Comparison of ENCODE assay signal across 8 cellular contexts in genomic region chr19:51398096-51398704, GRCh38. TPM values are rescaled to one million over a fixed set of nuclear protein-coding genes. Genes with fewer than 3 reads are reported as not detected.
DNase-seq lines count a peak whose midpoint lies in the region; ATAC-seq, FAIRE-seq and TF ChIP-seq lines count a peak whose summit lies in the region.

No MANE protein-coding gene starts in this region.

- intact Hi-C loops in GM12878 (cut with micrococcal nuclease; ENCODE audit: unreplicated experiment) (loop anchor here (1.0 kb wide), 1 partner anchor 59 kb away; no protein-coding TSS in a partner anchor), prostate gland (cut with DNase I) (no loop called here), gastrocnemius medialis (cut with DNase I; ENCODE audit: low total_unique reads) (no loop called here)

- peaks cover 14% of the 10 kb centered on the region for H3K4me1 ChIP-seq in GM12878 (ENCODE audit: control insufficient read depth, insufficient read depth, low read length)
- H3K4me1 ChIP-seq in mesodermal cell (ENCODE audit: control insufficient read depth, insufficient read depth, low read length, poor library complexity, severe bottlenecking), result no peaks in the 10 kb centered on the region
- H3K4me1 ChIP-seq in prostate gland (replicated peaks), result no peaks in the 10 kb centered on the region
- H3K4me1 ChIP-seq in gastrocnemius medialis, result peaks cover 7 to 9% of the 10 kb centered on the region in 2 donors

- CTCF ChIA-PET in GM12878 (lab: Yijun Ruan, JAX), result interaction anchor here (0.7 to 6.0 kb wide), 22 partner anchors 10 to 264 kb away, joined by 3 to 49 read pairs (median 4); partner anchors contain the start of genes CLDND2, SIGLEC10 and VSIG10L

- BruUV-seq in GM12878 (replicated peaks; lab: Mats Ljungman, UMichigan), result no TSS peak

- POLR2A ChIA-PET in GM12878 (lab: Charles Lee), result interaction anchor here (1.2 kb wide), 1 partner anchor 33 kb away, joined by 3 read pairs; no protein-coding TSS in a partner anchor

- H3K4me3 ChIP-seq in GM12878 (no peak overlapping the region), mesodermal cell (ENCODE audit: extremely low read depth, insufficient read depth, low read length, poor library complexity, severe bottlenecking) (no peak overlapping the region), prostate gland (no peak overlapping the region), gastrocnemius medialis (no peak overlapping the region)

- ATAC-seq in GM12878 (no peak), gastrocnemius medialis (no peak)

- peak; percentile 75 for FAIRE-seq in GM12878 (lab: Jason Lieb, UNC)

- RAD21 ChIA-PET in GM12878 (lab: Charles Lee; ENCODE audit: unreplicated experiment), result interaction anchor here (1.1 to 2.2 kb wide), 4 partner anchors 10 to 306 kb away, joined by 3 to 6 read pairs (median 4); partner anchors contain the start of gene SIGLEC10

- TF ChIP-seq RAD21 in Ishikawa (IDR thresholded peaks at IDR 0.05; ENCODE audit: low read depth) (peak; percentile 10; the same call in 1 of the 2 replicates), GM12878 (IDR thresholded peaks at IDR 0.05; ENCODE audit: insufficient read depth, low read depth, low read length) (peak; percentile 63)

- TF ChIP-seq CTCF in GM12878 (IDR thresholded peaks at IDR 0.05 in 2 of 3, conservative IDR thresholded peaks at IDR 0.05 in 1 of 3; ENCODE audit: control insufficient read depth in 2 of 3, extremely low read depth in 1 of 3, insufficient read depth in 1 of 3, low read depth in 3 of 3, low read length in 3 of 3) (peak; percentile 58 to 67 (median 65)), prostate gland (IDR thresholded peaks at IDR 0.05) (peak in 2 of 4 experiments; percentile 34 to 55), gastrocnemius medialis (IDR thresholded peaks at IDR 0.05 in 4 of 5, conservative IDR thresholded peaks at IDR 0.05 in 1 of 5) (peak in 1 of 5 experiments; percentile 32)

- DNase-seq in DMS79 (lab: John Stamatoyannopoulos, UW) (peak; percentile 65), GM12878 (ENCODE audit: low read depth, low spot score) (no peak), prostate gland (ENCODE audit: low spot score) (no peak), gastrocnemius medialis (no peak)
- DNase-seq in activated T-cell treated with anti-CD3 and anti-CD28 coated beads, Interleukin-2, amount 50 U/mL, for 1 hour, result no peak
- no peak for DNase-seq in activated CD4-positive, alpha-beta T cell treated with anti-CD3 and anti-CD28 coated beads for 1 hour

- peaks cover 5% of the 10 kb centered on the region for H3K79me2 ChIP-seq in GM12878 (ENCODE audit: control insufficient read depth, insufficient read depth, low read length)

- 43% methylated on average over 7 of the region's 7 CpGs for WGBS in GM12878 (ENCODE audit: insufficient coverage, insufficient replicate concordance, low lambda C conversion rate, missing lambda C conversion rate)
- WGBS in mesodermal cell (ENCODE audit: insufficient coverage in 2 of 2), 2 experiments, result 65 to 71% methylated on average over 3 to 4 of the region's 7 CpGs
- 51% methylated on average over 7 of the region's 7 CpGs for WGBS in prostate gland

- no peak overlapping the region for H2AFZ ChIP-seq in GM12878 (ENCODE audit: control insufficient read depth, low read depth, low read length)

- TF ChIP-seq POLR2A in GM12878 (IDR thresholded peaks at IDR 0.05; ENCODE audit: low read depth, low read length) (no peak), prostate gland (IDR thresholded peaks at IDR 0.05) (no peak), gastrocnemius medialis (IDR thresholded peaks at IDR 0.05) (no peak)

- H4K20me1 ChIP-seq in GM12878 (ENCODE audit: control insufficient read depth, insufficient read depth), result no peaks in the 10 kb centered on the region

- no peak for TF ChIP-seq EP300 in Ishikawa (IDR thresholded peaks at IDR 0.05; ENCODE audit: borderline replicate concordance)
- no peak for TF ChIP-seq EP300 in GM12878 (IDR thresholded peaks at IDR 0.05; ENCODE audit: borderline replicate concordance in 1 of 2, control insufficient read depth in 1 of 2, low read depth in 2 of 2, low read length in 2 of 2)

- SMC1A ChIA-PET in GM12878 (lab: Charles Lee; ENCODE audit: uncharacterized antibody, unreplicated experiment), result interaction anchor here (0.6 to 6.6 kb wide), 7 partner anchors 19 to 966 kb away, joined by 3 to 43 read pairs (median 3); partner anchors contain the start of genes MYBPC2, NKG7 and SIGLEC10

- H3K4me2 ChIP-seq in GM12878 (ENCODE audit: control insufficient read depth, insufficient read depth), result no peak overlapping the region

- in situ Hi-C loops in GM12878 (cut with MboI) (loop anchor here (25.0 kb wide), 1 partner anchor 1139 kb away; the partner anchor contains the start of gene ZNF808), gastrocnemius medialis (cut with MboI; ENCODE audit: low sequenced_read_pairs in 4 of 4) (loop anchor here in 1 of 4 donors (5.0 kb wide), 1 partner anchor 61 kb away; no protein-coding TSS in a partner anchor)

- H3K27me3 ChIP-seq in GM12878 (replicated peaks in 1 of 2; ENCODE audit: control insufficient read depth in 2 of 2, insufficient read depth in 2 of 2, low read length in 1 of 2), result no peaks in the 10 kb centered on the region
- no peaks in the 10 kb centered on the region for H3K27me3 ChIP-seq in prostate gland (replicated peaks; ENCODE audit: insufficient read depth)
- no peaks in the 10 kb centered on the region for H3K27me3 ChIP-seq in gastrocnemius medialis

- no peak overlapping the region for H3K27ac ChIP-seq in GM12878 (ENCODE audit: control insufficient read depth, insufficient read depth)
- peak overlapping the region; percentile 58 for H3K27ac ChIP-seq in mesodermal cell (ENCODE audit: low read depth, low read length, severe bottlenecking)
- no peak overlapping the region for H3K27ac ChIP-seq in prostate gland
- H3K27ac ChIP-seq in gastrocnemius medialis, result no peak overlapping the region

- H3K9ac ChIP-seq in GM12878 (ENCODE audit: control insufficient read depth, insufficient read depth, low read length), result no peak overlapping the region

- H3K9me3 ChIP-seq in GM12878 (replicated peaks; ENCODE audit: control insufficient read depth, insufficient read depth, low read length), result peaks cover 7% of the 10 kb centered on the region
- H3K9me3 ChIP-seq in mesodermal cell (ENCODE audit: control insufficient read depth, low read length), result peaks cover 25% of the 10 kb centered on the region
- H3K9me3 ChIP-seq in prostate gland, result no peaks in the 10 kb centered on the region
- no peaks in the 10 kb centered on the region for H3K9me3 ChIP-seq in gastrocnemius medialis

- no peaks in the 10 kb centered on the region for H3K36me3 ChIP-seq in GM12878 (ENCODE audit: control insufficient read depth in 2 of 2, insufficient read depth in 2 of 2, low read length in 1 of 2)
- H3K36me3 ChIP-seq in mesodermal cell (ENCODE audit: control insufficient read depth, insufficient read depth, low read length), result no peaks in the 10 kb centered on the region
- no peaks in the 10 kb centered on the region for H3K36me3 ChIP-seq in prostate gland
- no peaks in the 10 kb centered on the region for H3K36me3 ChIP-seq in gastrocnemius medialis

RNA-seq across cellular contexts. Expression of gene C19orf84, which starts 7.8 kb away (rescaled TPM):
- total RNA-seq in GM12878 (2013; cell fraction: nucleolus; rRNA removed), result not detected in 2 replicates
- total RNA-seq in GM12878 (2014; rRNA removed) (0.11 TPM in 1 of 2 replicates, not detected in the other), GM12878 (2014; rRNA removed; fragmentation: Illumina TruSeq; extraction: Trizol) (not detected in 2 replicates), GM12878 (2021) (0.21 and 0.29 TPM in 2 replicates), prostate gland (10 to 100 TPM in 1 of 2 donors, not detected in 1; 16.0 TPM), gastrocnemius medialis (not detected)
- not detected for polyA plus RNA-seq in GM12878 (2011; ENCODE audit: low read depth)
- polyA plus RNA-seq in GM12878 (2011; rRNA removed) (0.08 TPM in 1 of 2 replicates, not detected in the other), GM12878 (2014; fragmentation: Illumina TruSeq; extraction: Trizol) (0.10 and 0.46 TPM in 2 replicates), GM12878 (2014; fragmentation: Nextera tagmentation; extraction: Ambion mirVana) (not detected), GM12878 (2014; rRNA removed) (0.15 TPM in 1 of 2 replicates, not detected in the other), GM12878 (2016; fragmentation: Nextera tagmentation; extraction: Ambion mirVana) (under 1 TPM; 0.09 to 0.35 TPM)
- 0.07 TPM in 1 of 2 replicates, not detected in the other for polyA plus RNA-seq in GM12878 (2011; cell fraction: cytosol; rRNA removed)
- 0.13 TPM in 2 replicates for polyA plus RNA-seq in GM12878 (2011; cell fraction: nucleus; rRNA removed)
- polyA plus RNA-seq in GM12878 (2012), result 0.20 and 0.27 TPM in 2 replicates
- not detected in 2 replicates for polyA minus RNA-seq in GM12878 (2011; rRNA and poly(A)+ RNA removed)
- not detected in 2 replicates for polyA minus RNA-seq in GM12878 (2011; cell fraction: cytosol; rRNA and poly(A)+ RNA removed)
- not detected in 2 replicates for polyA minus RNA-seq in GM12878 (2011; cell fraction: nucleus; rRNA and poly(A)+ RNA removed)
- 0.59 TPM for polyA plus RNA-seq in mesodermal cell (2013, experiment 1 of 2)
- 0.30 TPM for polyA plus RNA-seq in mesodermal cell (2013, experiment 2 of 2)

RNA-seq across cellular contexts. Expression of gene LIM2, which starts 10.4 kb away (rescaled TPM):
- not detected in 2 replicates for total RNA-seq in GM12878 (2013; cell fraction: nucleolus; rRNA removed)
- total RNA-seq in GM12878 (2014; rRNA removed), result not detected in 2 replicates
- total RNA-seq in GM12878 (2014; rRNA removed; fragmentation: Illumina TruSeq; extraction: Trizol), result not detected in 2 replicates
- total RNA-seq in GM12878 (2021), result not detected in 2 replicates
- polyA plus RNA-seq in GM12878 (2011; ENCODE audit: low read depth), result not detected
- not detected in 2 replicates for polyA plus RNA-seq in GM12878 (2011; rRNA removed)
- polyA plus RNA-seq in GM12878 (2011; cell fraction: cytosol; rRNA removed), result not detected in 2 replicates
- polyA plus RNA-seq in GM12878 (2011; cell fraction: nucleus; rRNA removed), result not detected in 2 replicates
- not detected in 2 replicates for polyA plus RNA-seq in GM12878 (2012)
- not detected in 2 replicates for polyA plus RNA-seq in GM12878 (2014; fragmentation: Illumina TruSeq; extraction: Trizol)
- not detected for polyA plus RNA-seq in GM12878 (2014; fragmentation: Nextera tagmentation; extraction: Ambion mirVana)
- not detected in 2 replicates for polyA plus RNA-seq in GM12878 (2014; rRNA removed)
- not detected for polyA plus RNA-seq in GM12878 (2016; fragmentation: Nextera tagmentation; extraction: Ambion mirVana)
- not detected in 2 replicates for polyA minus RNA-seq in GM12878 (2011; rRNA and poly(A)+ RNA removed)
- polyA minus RNA-seq in GM12878 (2011; cell fraction: cytosol; rRNA and poly(A)+ RNA removed), result not detected in 2 replicates
- polyA minus RNA-seq in GM12878 (2011; cell fraction: nucleus; rRNA and poly(A)+ RNA removed), result not detected in 2 replicates
- polyA plus RNA-seq in mesodermal cell (2013, experiment 1 of 2), result not detected
- not detected for polyA plus RNA-seq in mesodermal cell (2013, experiment 2 of 2)
- not detected for total RNA-seq in prostate gland
- not detected for total RNA-seq in gastrocnemius medialis

RNA-seq across cellular contexts. Expression of gene SIGLEC10, which starts 19.2 kb away (rescaled TPM):
- 27.2 and 31.5 TPM in 2 replicates for total RNA-seq in GM12878 (2013; cell fraction: nucleolus; rRNA removed)
- total RNA-seq in GM12878 (2014; rRNA removed) (11.3 and 13.0 TPM in 2 replicates), GM12878 (2014; rRNA removed; fragmentation: Illumina TruSeq; extraction: Trizol) (7.0 and 7.7 TPM in 2 replicates), GM12878 (2021) (12.2 and 13.3 TPM in 2 replicates), prostate gland (1 to 10 TPM; 7.1 to 7.5 TPM), gastrocnemius medialis (1 to 10 TPM in 1 of 4 donors, under 1 TPM in 2, not detected in 1; 0.87 to 1.3 (median 0.98) TPM)
- 5.6 TPM for polyA plus RNA-seq in GM12878 (2011; ENCODE audit: low read depth)
- polyA plus RNA-seq in GM12878 (2011; rRNA removed) (1.4 and 2.3 TPM in 2 replicates), GM12878 (2014; fragmentation: Illumina TruSeq; extraction: Trizol) (13.0 and 16.8 TPM in 2 replicates), GM12878 (2014; fragmentation: Nextera tagmentation; extraction: Ambion mirVana) (1 to 10 TPM; 2.5 to 3.0 TPM), GM12878 (2014; rRNA removed) (12.9 and 14.8 TPM in 2 replicates), GM12878 (2016; fragmentation: Nextera tagmentation; extraction: Ambion mirVana) (1 to 10 TPM; 7.5 to 7.9 TPM)
- polyA plus RNA-seq in GM12878 (2011; cell fraction: cytosol; rRNA removed), result 1.6 and 2.1 TPM in 2 replicates
- 2.3 and 4.2 TPM in 2 replicates for polyA plus RNA-seq in GM12878 (2011; cell fraction: nucleus; rRNA removed)
- polyA plus RNA-seq in GM12878 (2012), result 7.1 and 14.4 TPM in 2 replicates
- 0.66 and 2.3 TPM in 2 replicates for polyA minus RNA-seq in GM12878 (2011; rRNA and poly(A)+ RNA removed)
- polyA minus RNA-seq in GM12878 (2011; cell fraction: cytosol; rRNA and poly(A)+ RNA removed), result 0.67 and 0.94 TPM in 2 replicates
- 0.73 and 0.96 TPM in 2 replicates for polyA minus RNA-seq in GM12878 (2011; cell fraction: nucleus; rRNA and poly(A)+ RNA removed)
- not detected for polyA plus RNA-seq in mesodermal cell (2013, experiment 1 of 2)
- polyA plus RNA-seq in mesodermal cell (2013, experiment 2 of 2), result not detected

RNA-seq across cellular contexts. Expression of gene NKG7, which starts 25.7 kb away (rescaled TPM):
- total RNA-seq in GM12878 (2013; cell fraction: nucleolus; rRNA removed), result 9.1 and 11.9 TPM in 2 replicates
- total RNA-seq in GM12878 (2014; rRNA removed) (16.2 and 17.1 TPM in 2 replicates), GM12878 (2014; rRNA removed; fragmentation: Illumina TruSeq; extraction: Trizol) (10.0 and 11.3 TPM in 2 replicates), GM12878 (2021) (21.0 and 23.1 TPM in 2 replicates), prostate gland (1 to 10 TPM in 1 of 2 donors, not detected in 1; 1.8 TPM), gastrocnemius medialis (1 to 10 TPM in 1 of 4 donors, under 1 TPM in 1, not detected in 2; 0.73 to 1.2 TPM)
- 14.2 TPM for polyA plus RNA-seq in GM12878 (2011; ENCODE audit: low read depth)
- polyA plus RNA-seq in GM12878 (2011; rRNA removed) (5.2 and 14.4 TPM in 2 replicates), GM12878 (2014; fragmentation: Illumina TruSeq; extraction: Trizol) (5.0 and 15.7 TPM in 2 replicates), GM12878 (2014; fragmentation: Nextera tagmentation; extraction: Ambion mirVana) (10 to 100 TPM; 35.1 to 48.7 TPM), GM12878 (2014; rRNA removed) (27.3 and 29.5 TPM in 2 replicates), GM12878 (2016; fragmentation: Nextera tagmentation; extraction: Ambion mirVana) (10 to 100 TPM; 21.5 to 24.7 TPM)
- polyA plus RNA-seq in GM12878 (2011; cell fraction: cytosol; rRNA removed), result 35.2 and 42.2 TPM in 2 replicates
- 16.2 and 16.7 TPM in 2 replicates for polyA plus RNA-seq in GM12878 (2011; cell fraction: nucleus; rRNA removed)
- 16.0 and 18.5 TPM in 2 replicates for polyA plus RNA-seq in GM12878 (2012)
- polyA minus RNA-seq in GM12878 (2011; rRNA and poly(A)+ RNA removed), result 11.3 and 26.5 TPM in 2 replicates
- 6.7 and 9.8 TPM in 2 replicates for polyA minus RNA-seq in GM12878 (2011; cell fraction: cytosol; rRNA and poly(A)+ RNA removed)
- 7.6 and 10.2 TPM in 2 replicates for polyA minus RNA-seq in GM12878 (2011; cell fraction: nucleus; rRNA and poly(A)+ RNA removed)
- polyA plus RNA-seq in mesodermal cell (2013, experiment 1 of 2), result not detected
- polyA plus RNA-seq in mesodermal cell (2013, experiment 2 of 2), result not detected

RNA-seq across cellular contexts. Expression of gene CLDND2, which starts 29.4 kb away (rescaled TPM):
- 1.2 and 1.3 TPM in 2 replicates for total RNA-seq in GM12878 (2013; cell fraction: nucleolus; rRNA removed)
- total RNA-seq in GM12878 (2014; rRNA removed) (0.38 and 0.62 TPM in 2 replicates), GM12878 (2014; rRNA removed; fragmentation: Illumina TruSeq; extraction: Trizol) (0.28 and 0.45 TPM in 2 replicates), GM12878 (2021) (0.90 and 3.3 TPM in 2 replicates), prostate gland (1 to 10 TPM in 1 of 2 donors, not detected in 1; 4.2 TPM), gastrocnemius medialis (not detected)
- not detected for polyA plus RNA-seq in GM12878 (2011; ENCODE audit: low read depth)
- polyA plus RNA-seq in GM12878 (2011; rRNA removed) (1.4 and 1.8 TPM in 2 replicates), GM12878 (2014; fragmentation: Illumina TruSeq; extraction: Trizol) (not detected in 2 replicates), GM12878 (2014; fragmentation: Nextera tagmentation; extraction: Ambion mirVana) (1 to 10 TPM; 1.2 to 3.2 TPM), GM12878 (2014; rRNA removed) (0.24 and 0.67 TPM in 2 replicates), GM12878 (2016; fragmentation: Nextera tagmentation; extraction: Ambion mirVana) (1 to 10 TPM; 3.2 to 7.1 TPM)
- polyA plus RNA-seq in GM12878 (2011; cell fraction: cytosol; rRNA removed), result 0.13 and 0.33 TPM in 2 replicates
- 0.85 and 1.8 TPM in 2 replicates for polyA plus RNA-seq in GM12878 (2011; cell fraction: nucleus; rRNA removed)
- 1.2 and 1.7 TPM in 2 replicates for polyA plus RNA-seq in GM12878 (2012)
- 0.37 TPM in 1 of 2 replicates, not detected in the other for polyA minus RNA-seq in GM12878 (2011; rRNA and poly(A)+ RNA removed)
- polyA minus RNA-seq in GM12878 (2011; cell fraction: cytosol; rRNA and poly(A)+ RNA removed), result not detected in 2 replicates
- polyA minus RNA-seq in GM12878 (2011; cell fraction: nucleus; rRNA and poly(A)+ RNA removed), result not detected in 2 replicates
- polyA plus RNA-seq in mesodermal cell (2013, experiment 1 of 2), result 2.1 TPM
- 2.6 TPM for polyA plus RNA-seq in mesodermal cell (2013, experiment 2 of 2)
